ENCODE assay signal across 16 cellular contexts in the genomic region with DNA sequence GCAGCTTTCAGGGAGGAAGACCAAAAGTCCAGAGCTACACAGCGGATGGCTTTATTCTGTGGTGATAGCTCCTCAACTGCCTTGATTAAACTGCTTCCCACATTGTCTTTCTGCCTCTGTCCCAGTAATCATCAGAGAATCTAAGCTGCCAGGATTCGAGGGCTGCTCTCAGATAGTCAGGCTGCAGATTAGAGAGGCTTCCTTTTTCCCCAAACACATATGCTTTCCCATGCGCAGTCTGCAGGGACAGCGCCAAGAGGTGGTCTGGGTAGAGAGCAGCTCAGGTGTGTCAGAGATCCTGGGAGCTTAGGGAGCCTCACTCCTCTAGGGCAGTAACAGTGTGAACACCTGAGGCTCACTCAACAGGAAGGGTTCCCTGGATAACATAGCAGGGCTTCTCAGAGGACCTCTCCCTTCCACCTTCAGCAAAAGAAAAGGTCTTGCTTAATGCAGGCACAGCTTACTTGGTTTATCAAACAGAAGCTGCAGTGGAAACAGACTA.
"Had no signal": no experiment of that assay in that cellular context is flagged by ENCODE, and none has a peak within 500 bp of the region (broad histone marks: within the 10 kb centered on the region; RNA-seq: fewer than 3 reads in every experiment).

No MANE protein-coding gene starts in this region.

- H3K4me1 ChIP-seq: gastrocnemius medialis, parathyroid adenoma had no signal

- H3K9ac ChIP-seq: parathyroid adenoma had no signal

- H3K36me3 ChIP-seq: gastrocnemius medialis, neutrophil had no signal

- H2AFZ ChIP-seq: parathyroid adenoma had no signal

- H3K79me2 ChIP-seq: parathyroid adenoma had no signal

- ATAC-seq: activated CD4-positive, alpha-beta T cell treated with anti-CD3 and anti-CD28 coated beads for 36 hours; activated CD8-positive, alpha-beta memory T cell treated with anti-CD3 and anti-CD28 coated beads, Interleukin-2, amount 10 ng/mL, durations not matched to agents 7 days and 5 days; gastrocnemius medialis; naive thymus-derived CD8-positive, alpha-beta T cell; sciatic nerve; stimulated activated naive B cell treated with anti-CD40 and anti-IgM and Interleukin-4, amounts not matched to agents 10 μg/mL and 1 μg/mL and 100 μg/mL, for 72 hours; T-helper 17 cell had no signal

- H3K9me3 ChIP-seq: gastrocnemius medialis, neutrophil had no signal

- H3K4me3 ChIP-seq: coronary artery, gastrocnemius medialis had no signal

- H3K27me3 ChIP-seq: gastrocnemius medialis, neutrophil had no signal

- H3K27ac ChIP-seq: coronary artery, gastrocnemius medialis, neutrophil, parathyroid adenoma had no signal

- DNase-seq: activated CD4-positive, alpha-beta memory T cell treated with anti-CD3 and anti-CD28 coated beads, Interleukin-2, amount 10 ng/mL, durations not matched to agents 7 days and 5 days; activated CD4-positive, alpha-beta T cell treated with anti-CD3 and anti-CD28 coated beads for 36 hours; activated CD8-positive, alpha-beta memory T cell treated with anti-CD3 and anti-CD28 coated beads, Interleukin-2, amount 10 ng/mL, durations not matched to agents 7 days and 5 days; activated naive CD4-positive, alpha-beta T cell; anterior cingulate cortex; erythroblast; gastrocnemius medialis; head of caudate nucleus; naive thymus-derived CD8-positive, alpha-beta T cell; stimulated activated CD4-positive, alpha-beta T cell treated with anti-CD3 and anti-CD28 coated beads, Interleukin-4, amount 100 ng/mL, for 24 hours; stimulated activated naive B cell treated with anti-CD40 and anti-IgM and Interleukin-4, amounts not matched to agents 10 μg/mL and 1 μg/mL and 100 μg/mL, for 72 hours; T-helper 17 cell had no signal
